8 cellular contexts compared by ENCODE assay signal in the genomic region with DNA sequence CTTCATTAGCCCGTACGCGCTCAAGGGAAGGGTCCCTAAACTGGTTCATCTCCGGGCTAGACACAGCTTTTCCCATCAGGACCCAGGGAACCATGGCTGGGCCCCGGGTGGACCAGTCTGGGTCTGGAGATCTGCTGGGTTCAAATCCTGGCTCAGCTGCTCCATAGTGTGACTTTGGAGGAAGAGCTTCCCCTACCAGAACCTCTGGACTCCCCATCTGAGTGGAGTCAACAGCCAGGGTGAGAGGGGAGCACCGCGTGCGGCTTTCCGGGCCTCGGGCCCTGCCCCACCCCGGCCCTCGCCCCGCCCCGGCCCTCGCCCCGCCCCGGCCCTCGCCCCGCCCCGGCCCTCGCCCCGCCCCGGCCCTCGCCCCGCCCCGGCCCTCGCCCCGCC. TPM values are rescaled to one million over a fixed set of nuclear protein-coding genes. Genes with fewer than 3 reads are reported as not detected.
DNase-seq lines count a peak whose midpoint lies in the region; ATAC-seq and TF ChIP-seq lines count a peak whose summit lies in the region.

No MANE protein-coding gene starts in this region.

- ATAC-seq in RWPE2 (ENCODE audit: low read depth) = peak; percentile 19
- ATAC-seq in HG03139 (IDR thresholded peaks at IDR 0.05; ENCODE audit: unreplicated experiment) = no peak
- no peak for ATAC-seq in GM18867 (IDR thresholded peaks at IDR 0.05; ENCODE audit: unreplicated experiment)
- ATAC-seq in GM19455 (IDR thresholded peaks at IDR 0.05; ENCODE audit: unreplicated experiment) = no peak

- H3K27ac ChIP-seq in RWPE2 (ENCODE audit: poor library complexity, severe bottlenecking) = no peak overlapping the region

- peak; percentile 13 for DNase-seq in activated CD4-positive, CD25-positive, alpha-beta regulatory T cell treated with anti-CD3 and anti-CD28 coated beads, Interleukin-2, amount 50 U/mL, for 16 hours (ENCODE audit: low read depth, low spot score)
- DNase-seq in activated CD4-positive, CD25-positive, alpha-beta regulatory T cell treated with anti-CD3 and anti-CD28 coated beads, Interleukin-2, amount 50 U/mL, for 72 hours = no peak
- DNase-seq in RWPE2 (ENCODE audit: low spot score) (no peak), fibroblast of villous mesenchyme (ENCODE audit: low read depth) (no peak)
- DNase-seq in stimulated activated naive CD4-positive, alpha-beta T cell treated with Interleukin-2 at 50 U/mL for 16 hours (lab: John Stamatoyannopoulos, UW) = peak; percentile 36

- no peak for TF ChIP-seq CTCF in RWPE2 (IDR thresholded peaks at IDR 0.05; ENCODE audit: poor library complexity, severe bottlenecking)
- no peak for TF ChIP-seq CTCF in fibroblast of villous mesenchyme (IDR thresholded peaks at IDR 0.05; ENCODE audit: insufficient read depth, low read depth, low read length)

- no peaks in the 10 kb centered on the region for H3K27me3 ChIP-seq in RWPE2 (ENCODE audit: insufficient read depth, poor library complexity, severe bottlenecking)

- H3K4me3 ChIP-seq in RWPE2 (ENCODE audit: severe bottlenecking) (no peak overlapping the region), fibroblast of villous mesenchyme (ENCODE audit: low read depth, low read length) (peak overlapping the region; percentile 32)

- peaks cover 12% of the 10 kb centered on the region for H3K4me1 ChIP-seq in RWPE2 (ENCODE audit: insufficient read depth, poor library complexity, severe bottlenecking)

- H3K9me3 ChIP-seq in RWPE2 (ENCODE audit: severe bottlenecking) = no peaks in the 10 kb centered on the region

- H3K36me3 ChIP-seq in RWPE2 (ENCODE audit: low read depth) = no peaks in the 10 kb centered on the region

RNA-seq across cellular contexts. Expression of a gene that starts 41.2 kb away (rescaled TPM):
- not detected in 2 replicates for total RNA-seq in fibroblast of villous mesenchyme

Comparison
In these comparisons a context has a peak if more than half of its experiments do, and no peak if none do; other contexts are left out.
1. DNase-seq: peak in activated CD4-positive, CD25-positive, alpha-beta regulatory T cell treated with anti-CD3 and anti-CD28 coated beads, Interleukin-2, amount 50 U/mL, for 16 hours (single experiment) and stimulated activated naive CD4-positive, alpha-beta T cell treated with Interleukin-2 at 50 U/mL for 16 hours (single experiment); none in activated CD4-positive, CD25-positive, alpha-beta regulatory T cell treated with anti-CD3 and anti-CD28 coated beads, Interleukin-2, amount 50 U/mL, for 72 hours (single experiment), RWPE2 (single experiment) and fibroblast of villous mesenchyme (single experiment).